In the genomic region with DNA sequence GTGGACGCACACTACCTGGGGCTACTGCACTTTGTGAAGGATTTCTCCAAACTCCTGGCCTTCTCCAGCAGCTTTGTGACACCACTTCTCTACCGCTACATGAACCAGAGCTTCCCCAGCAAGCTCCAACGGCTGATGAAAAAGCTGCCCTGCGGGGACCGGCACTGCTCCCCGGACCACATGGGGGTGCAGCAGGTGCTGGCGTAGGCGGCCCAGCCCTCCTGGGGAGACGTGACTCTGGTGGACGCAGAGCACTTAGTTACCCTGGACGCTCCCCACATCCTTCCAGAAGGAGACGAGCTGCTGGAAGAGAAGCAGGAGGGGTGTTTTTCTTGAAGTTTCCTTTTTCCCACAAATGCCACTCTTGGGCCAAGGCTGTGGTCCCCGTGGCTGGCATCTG, we compare ENCODE assay signal across 11 cellular contexts. TPM values are rescaled to one million over a fixed set of nuclear protein-coding genes. Genes with fewer than 3 reads are reported as not detected.
"Had no signal": no experiment of that assay in that cellular context is flagged by ENCODE, and none has a peak within 500 bp of the region (broad histone marks: within the 10 kb centered on the region; RNA-seq: fewer than 3 reads in every experiment).

No MANE protein-coding gene starts in this region.

- H3K27me3 ChIP-seq: pancreas, transverse colon had no signal

- H3K36me3 ChIP-seq: transverse colon had no signal

- DNase-seq: activated CD8-positive, alpha-beta memory T cell treated with anti-CD3 and anti-CD28 coated beads, Interleukin-2, amount 10 ng/mL, durations not matched to agents 7 days and 5 days; activated gamma-delta T cell; activated T-cell treated with anti-CD3 and anti-CD28 coated beads, Interleukin-2, amount 50 U/mL, for 4 hours; heart right ventricle; islet precursor cell; stimulated activated CD4-positive, alpha-beta T cell treated with anti-CD3 and anti-CD28 coated beads, Interleukin-4, amount 100 ng/mL, for 4 hours; transverse colon had no signal

- H3K4me3 ChIP-seq: heart right ventricle, left lung, pancreas, transverse colon had no signal

- H3K27ac Mint-ChIP-seq: activated CD8-positive, alpha-beta memory T cell treated with anti-CD3 and anti-CD28 coated beads, Interleukin-2, amount 10 ng/mL, durations not matched to agents 7 days and 5 days; activated naive CD8-positive, alpha-beta T cell had no signal

- ATAC-seq: activated CD8-positive, alpha-beta memory T cell treated with anti-CD3 and anti-CD28 coated beads, Interleukin-2, amount 10 ng/mL, durations not matched to agents 7 days and 5 days; activated T-cell treated with anti-CD3 and anti-CD28 coated beads, Interleukin-2, amount 50 U/mL, for 4 hours; heart right ventricle; left lung; pancreas had no signal

- H3K27me3 Mint-ChIP-seq: activated CD8-positive, alpha-beta memory T cell treated with anti-CD3 and anti-CD28 coated beads, Interleukin-2, amount 10 ng/mL, durations not matched to agents 7 days and 5 days; activated naive CD8-positive, alpha-beta T cell had no signal

- H3K9me3 Mint-ChIP-seq: activated T-cell treated with anti-CD3 and anti-CD28 coated beads, Interleukin-2, amount 50 U/mL, for 4 hours; neural crest cell had no signal

- H3K27ac ChIP-seq: pancreas had no signal

- H3K4me3 Mint-ChIP-seq: activated CD8-positive, alpha-beta memory T cell treated with anti-CD3 and anti-CD28 coated beads, Interleukin-2, amount 10 ng/mL, durations not matched to agents 7 days and 5 days; activated naive CD8-positive, alpha-beta T cell; activated T-cell treated with anti-CD3 and anti-CD28 coated beads, Interleukin-2, amount 50 U/mL, for 4 hours; neural crest cell had no signal

- H3K36me3 Mint-ChIP-seq: activated CD8-positive, alpha-beta memory T cell treated with anti-CD3 and anti-CD28 coated beads, Interleukin-2, amount 10 ng/mL, durations not matched to agents 7 days and 5 days had no signal

- H3K9me3 ChIP-seq: heart right ventricle, left lung, pancreas, transverse colon had no signal

RNA-seq across cellular contexts. Expression of gene GPR146, which starts 14.0 kb away (rescaled TPM):
- total RNA-seq: neural crest cell had no signal

RNA-seq across cellular contexts. Expression of gene GPER1, which starts 29.6 kb away (rescaled TPM):
- total RNA-seq: activated CD8-positive, alpha-beta memory T cell treated with anti-CD3 and anti-CD28 coated beads, Interleukin-2, amount 10 ng/mL, durations not matched to agents 7 days and 5 days had no signal
